Comparison of ENCODE assay signal across 1 cellular context in the genomic region with DNA sequence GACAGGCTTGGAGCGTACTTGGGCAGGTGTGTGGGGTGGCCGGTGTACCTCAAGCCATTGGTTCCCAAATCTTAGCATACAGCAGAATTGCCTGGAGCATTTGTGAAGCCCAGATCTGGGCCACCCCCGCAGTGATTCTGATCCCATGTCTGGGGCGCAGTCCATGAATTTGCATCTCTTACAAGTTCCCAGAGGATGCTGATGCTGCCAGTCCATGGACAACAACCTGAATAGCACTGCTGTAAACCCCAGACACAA.
TF ChIP-seq lines count a peak whose summit lies in the region.

No MANE protein-coding gene starts in this region.

TF ChIP-seq in WTC11, 78 proteins besides CTCF, POLR2A, EP300 and RAD21 (continued from another document):
- TF ChIP-seq, protein P1, sequence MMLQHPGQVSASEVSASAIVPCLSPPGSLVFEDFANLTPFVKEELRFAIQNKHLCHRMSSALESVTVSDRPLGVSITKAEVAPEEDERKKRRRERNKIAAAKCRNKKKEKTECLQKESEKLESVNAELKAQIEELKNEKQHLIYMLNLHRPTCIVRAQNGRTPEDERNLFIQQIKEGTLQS (CRISPR knock-in tag; conservative IDR thresholded peaks at IDR 0.05): no peak
- TF ChIP-seq NR2C2 (CRISPR knock-in tag; IDR thresholded peaks at IDR 0.05) (no peak), JUN (CRISPR knock-in tag; IDR thresholded peaks at IDR 0.05) (no peak), ELF4 (CRISPR knock-in tag; IDR thresholded peaks at IDR 0.05; ENCODE audit: low read depth) (no peak)
- TF ChIP-seq, protein P2, sequence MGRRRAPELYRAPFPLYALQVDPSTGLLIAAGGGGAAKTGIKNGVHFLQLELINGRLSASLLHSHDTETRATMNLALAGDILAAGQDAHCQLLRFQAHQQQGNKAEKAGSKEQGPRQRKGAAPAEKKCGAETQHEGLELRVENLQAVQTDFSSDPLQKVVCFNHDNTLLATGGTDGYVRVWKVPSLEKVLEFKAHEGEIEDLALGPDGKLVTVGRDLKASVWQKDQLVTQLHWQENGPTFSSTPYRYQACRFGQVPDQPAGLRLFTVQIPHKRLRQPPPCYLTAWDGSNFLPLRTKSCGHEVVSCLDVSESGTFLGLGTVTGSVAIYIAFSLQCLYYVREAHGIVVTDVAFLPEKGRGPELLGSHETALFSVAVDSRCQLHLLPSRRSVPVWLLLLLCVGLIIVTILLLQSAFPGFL (CRISPR knock-in tag; IDR thresholded peaks at IDR 0.05; ENCODE audit: borderline replicate concordance): no peak
